8 cellular contexts compared by ENCODE assay signal in the genomic region with DNA sequence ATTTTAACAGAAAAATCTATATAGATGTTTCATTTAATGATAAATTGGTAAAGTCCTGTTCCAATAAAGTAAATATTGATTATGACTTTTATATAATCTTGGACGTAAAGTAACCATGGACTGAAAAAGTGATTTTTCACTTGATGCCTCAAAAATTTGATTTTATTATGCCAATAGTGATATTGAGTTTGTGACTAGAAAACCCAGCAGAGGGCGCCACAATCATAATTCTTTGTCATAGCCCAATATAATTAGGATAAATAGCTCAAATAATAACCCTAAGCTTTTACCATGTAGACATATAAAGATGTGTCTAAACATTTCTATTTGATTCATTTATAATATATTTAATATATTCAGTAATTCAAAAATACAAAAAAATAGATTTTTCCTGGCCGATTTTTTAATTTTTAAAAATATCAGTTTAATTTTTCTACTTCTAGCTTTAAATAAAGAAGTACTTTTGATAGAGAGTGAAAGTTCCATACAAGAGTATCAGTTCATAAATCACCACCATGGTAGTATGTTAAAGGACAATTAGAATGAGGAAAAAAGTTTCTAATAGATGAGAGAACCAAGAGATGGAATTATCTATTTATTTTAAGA. TPM values are rescaled to one million over a fixed set of nuclear protein-coding genes. Genes with fewer than 3 reads are reported as not detected.
DNase-seq lines count a peak whose midpoint lies in the region; ATAC-seq, FAIRE-seq and TF ChIP-seq lines count a peak whose summit lies in the region.

No MANE protein-coding gene starts in this region.

- H3K36me3 ChIP-seq in KMS-11 (ENCODE audit: insufficient read depth) = no peaks in the 10 kb centered on the region; the same call in 1 of the 2 replicates
- no peaks in the 10 kb centered on the region for H3K36me3 ChIP-seq in SK-N-SH (replicated peaks in 1 of 2; ENCODE audit: control insufficient read depth in 1 of 2, insufficient read depth in 2 of 2, low read length in 1 of 2)
- no peaks in the 10 kb centered on the region for H3K36me3 ChIP-seq in body of pancreas (replicated peaks in 1 of 2; ENCODE audit: insufficient read depth in 1 of 2, low read depth in 2 of 2)

- H3K9ac ChIP-seq in KMS-11 = no peak overlapping the region
- H3K9ac ChIP-seq in SK-N-SH = no peak overlapping the region

- H3K4me3 Mint-ChIP-seq in activated T-helper 17 cell treated with anti-CD3 and anti-CD28 coated beads, Interleukin-2, amount 50 U/mL, for 72 hours = no peak overlapping the region

- H3K79me2 ChIP-seq in KMS-11 (ENCODE audit: insufficient read depth, low read depth) = 0 out of 2 replicates have a peak, but pooled peaks cover 4% of the 10 kb centered on the region
- H3K79me2 ChIP-seq in SK-N-SH (ENCODE audit: insufficient read depth) = no peaks in the 10 kb centered on the region

- no peaks in the 10 kb centered on the region for H3K9me2 ChIP-seq in SK-N-SH

- H3K27ac Mint-ChIP-seq in activated T-helper 17 cell treated with anti-CD3 and anti-CD28 coated beads, Interleukin-2, amount 50 U/mL, for 72 hours = no peak overlapping the region

- H4K20me1 ChIP-seq in KMS-11 (ENCODE audit: insufficient read depth) (0 out of 2 replicates have a peak, but pooled peaks cover 6% of the 10 kb centered on the region), SK-N-SH (ENCODE audit: insufficient read depth) (no peaks in the 10 kb centered on the region)

- H3K9me3 ChIP-seq in SK-N-SH (no peaks in the 10 kb centered on the region), body of pancreas (no peaks in the 10 kb centered on the region)

- H3F3A ChIP-seq in SK-N-SH (replicated peaks; ENCODE audit: insufficient read depth) = no peaks in the 10 kb centered on the region

- ATAC-seq in body of pancreas (no peak), left lobe of liver (peak; percentile 57), HG03045 (IDR thresholded peaks at IDR 0.05; ENCODE audit: unreplicated experiment) (no peak)
- no peak for ATAC-seq in activated T-helper 17 cell treated with anti-CD3 and anti-CD28 coated beads, Interleukin-2, amount 50 U/mL, for 72 hours (replicated peaks)

- CTCF ChIA-PET in SK-N-SH (lab: Yijun Ruan, JAX) = interaction anchor here (0.6 to 20.3 kb wide), 81 partner anchors 10 to 1181 kb away, joined by 3 to 299 read pairs (median 4); partner anchors contain the start of genes CAMKMT and PREPL

- no peaks in the 10 kb centered on the region for H3K4me1 Mint-ChIP-seq in activated T-helper 17 cell treated with anti-CD3 and anti-CD28 coated beads, Interleukin-2, amount 50 U/mL, for 72 hours

- no peak overlapping the region for H3K27ac ChIP-seq in KMS-11
- H3K27ac ChIP-seq in SK-N-SH (ENCODE audit: low read depth in 2 of 2, low read length in 1 of 2) = no peak overlapping the region
- no peak overlapping the region for H3K27ac ChIP-seq in body of pancreas

- peak; percentile 32 for FAIRE-seq in D721Med (lab: Jason Lieb, UNC)

- TF ChIP-seq EP300 in SK-N-SH (IDR thresholded peaks at IDR 0.05; ENCODE audit: borderline replicate concordance in 1 of 2, low read depth in 1 of 2, low read length in 1 of 2) = no peak

- no peak overlapping the region for H3K4me3 ChIP-seq in KMS-11 (IDR thresholded peaks at IDR 0.05; ENCODE audit: insufficient read depth, low read depth, low read length)
- H3K4me3 ChIP-seq in SK-N-SH (ENCODE audit: low read depth in 2 of 2, low read length in 1 of 2) = peak overlapping the region in 1 of 2 experiments; percentile 24; a peak in 1 of 4 replicates
- H3K4me3 ChIP-seq in body of pancreas = no peak overlapping the region

- H3K27me3 Mint-ChIP-seq in activated T-helper 17 cell treated with anti-CD3 and anti-CD28 coated beads, Interleukin-2, amount 50 U/mL, for 72 hours = no peaks in the 10 kb centered on the region

- TF ChIP-seq CTCF in D721Med (IDR thresholded peaks at IDR 0.05; ENCODE audit: insufficient read depth, missing control alignments) (peak; percentile 70), KMS-11 (conservative IDR thresholded peaks at IDR 0.05; ENCODE audit: low read depth, low read length) (peak; percentile 86), SK-N-SH (IDR thresholded peaks at IDR 0.05) (peak; percentile 91), body of pancreas (IDR thresholded peaks at IDR 0.05) (peak in 6 of 7 experiments; percentile 55 to 68 (median 58))

- intact Hi-C loops in body of pancreas (cut with DNase I) = no loop called here

- no peaks in the 10 kb centered on the region for H3K9me3 Mint-ChIP-seq in activated T-helper 17 cell treated with anti-CD3 and anti-CD28 coated beads, Interleukin-2, amount 50 U/mL, for 72 hours

- POLR2A ChIA-PET in SK-N-SH (lab: Yijun Ruan, JAX) = interaction anchor here (1.0 to 1.1 kb wide), 2 partner anchors 563 to 581 kb away, joined by 3 read pairs; no protein-coding TSS in a partner anchor

- no peak overlapping the region for H2AFZ ChIP-seq in KMS-11 (ENCODE audit: low read depth)
- no peak overlapping the region for H2AFZ ChIP-seq in SK-N-SH (ENCODE audit: low read depth)

- DNase-seq in D721Med (ENCODE audit: insufficient read length, low spot score) = no peak
- peak; percentile 41 for DNase-seq in SK-N-SH
- DNase-seq in body of pancreas = peak; percentile 49 to 71 (median 56)
- no peak for DNase-seq in left lobe of liver (ENCODE audit: low spot score)
- peak; percentile 75 for DNase-seq in stimulated activated CD8-positive, alpha-beta memory T cell treated with anti-CD3 and anti-CD28 coated beads, Interleukin-4, amount 100 ng/mL, for 48 hours

- TF ChIP-seq POLR2A in body of pancreas (IDR thresholded peaks at IDR 0.05) = no peak

- H3K4me2 ChIP-seq in KMS-11 (no peak overlapping the region), SK-N-SH (no peak overlapping the region)

- WGBS in SK-N-SH (ENCODE audit: low lambda C conversion rate) = 14% methylated on average over 3 of the region's 3 CpGs
- WGBS in body of pancreas, 2 donors = 34 to 40% methylated on average over 3 of the region's 3 CpGs

- peak; percentile 86 for TF ChIP-seq RAD21 in SK-N-SH (IDR thresholded peaks at IDR 0.05; ENCODE audit: low read length)

- no peaks in the 10 kb centered on the region for H3K4me1 ChIP-seq in KMS-11 (ENCODE audit: low read depth, poor library complexity, severe bottlenecking)
- peaks cover 0 to 4% of the 10 kb centered on the region in 2 experiments; a peak in 2 of 4 replicates for H3K4me1 ChIP-seq in SK-N-SH (ENCODE audit: control insufficient read depth in 1 of 2, insufficient read depth in 2 of 2, low read depth in 1 of 2, low read length in 1 of 2)
- no peaks in the 10 kb centered on the region for H3K4me1 ChIP-seq in body of pancreas

- H3K36me3 Mint-ChIP-seq in activated T-helper 17 cell treated with anti-CD3 and anti-CD28 coated beads, Interleukin-2, amount 50 U/mL, for 72 hours (ENCODE audit: low read depth) = no peaks in the 10 kb centered on the region

- H3K27me3 ChIP-seq in KMS-11 (ENCODE audit: insufficient read depth, low read depth) (no peaks in the 10 kb centered on the region), SK-N-SH (ENCODE audit: insufficient read depth) (no peaks in the 10 kb centered on the region), body of pancreas (no peaks in the 10 kb centered on the region)

TF ChIP-seq in SK-N-SH, 30 proteins besides CTCF, POLR2A, EP300 and RAD21:
- TF ChIP-seq SMC3 (IDR thresholded peaks at IDR 0.05; ENCODE audit: low read depth, low read length) (peak; percentile 72), GATA2 (CRISPR knock-in tag; IDR thresholded peaks at IDR 0.05) (no peak)

RNA-seq across cellular contexts. Expression of gene CAMKMT, which starts 30.7 kb away (rescaled TPM):
- 5.9 and 6.2 TPM in 2 replicates for polyA plus RNA-seq in SK-N-SH (2012; rRNA removed)
- 7.7 and 9.8 TPM in 2 replicates for polyA plus RNA-seq in SK-N-SH (2012; cell fraction: cytosol; rRNA removed)
- 4.9 TPM in 2 replicates for polyA plus RNA-seq in SK-N-SH (2012; cell fraction: nucleus; rRNA removed)
- total RNA-seq in body of pancreas (10 to 100 TPM; 18.4 to 23.4 TPM), left lobe of liver (4.9 TPM)
- total RNA-seq in activated T-helper 17 cell treated with anti-CD3 and anti-CD28 coated beads, Interleukin-2, amount 50 U/mL, for 72 hours = 10 to 100 TPM; 13.4 TPM

RNA-seq across cellular contexts. Expression of gene PREPL, which starts 31.1 kb away (rescaled TPM):
- 22.6 and 32.8 TPM in 2 replicates for polyA plus RNA-seq in SK-N-SH (2012; rRNA removed)
- 35.2 and 40.2 TPM in 2 replicates for polyA plus RNA-seq in SK-N-SH (2012; cell fraction: cytosol; rRNA removed)
- 17.4 and 45.0 TPM in 2 replicates for polyA plus RNA-seq in SK-N-SH (2012; cell fraction: nucleus; rRNA removed)
- total RNA-seq in body of pancreas = 10 to 100 TPM; 24.4 to 46.5 TPM
- 15.4 TPM for total RNA-seq in left lobe of liver
- total RNA-seq in activated T-helper 17 cell treated with anti-CD3 and anti-CD28 coated beads, Interleukin-2, amount 50 U/mL, for 72 hours = 10 to 100 TPM; 29.0 to 30.8 TPM

Comparison
In these comparisons a context has a peak if more than half of its experiments do, and no peak if none do; other contexts are left out.
1. DNase-seq: peak in SK-N-SH (single experiment), body of pancreas (4 of 4) and stimulated activated CD8-positive, alpha-beta memory T cell treated with anti-CD3 and anti-CD28 coated beads, Interleukin-4, amount 100 ng/mL, for 48 hours (single experiment); none in D721Med (single experiment) and left lobe of liver (single experiment).
2. Peak in every context shown above with its lines, with median percentiles within 50 percentile points of each other: CTCF ChIP-seq.